1 cellular context compared by ENCODE assay signal in genomic region chr1:52365746-52366516, GRCh38.
TF ChIP-seq lines count a peak whose summit lies in the region.

CC2D1B (minus strand) TSS chr1:52366205; CDS start chr1:52364620, 1,585 bp downstream.

TF ChIP-seq in GM12878, 131 proteins besides CTCF, POLR2A, EP300 and RAD21 (continued from another document and continues in another):
- TF ChIP-seq MEF2A (IDR thresholded peaks at IDR 0.05; ENCODE audit: insufficient read depth, low read depth, low read length) (no peak), FOXM1 (IDR thresholded peaks at IDR 0.05; ENCODE audit: low read depth, low read length) (no peak), NFYA (IDR thresholded peaks at IDR 0.05; ENCODE audit: borderline replicate concordance, low read depth, low read length) (no peak), SP1 (IDR thresholded peaks at IDR 0.05; ENCODE audit: low read depth, low read length) (peak; percentile 43), EED (IDR thresholded peaks at IDR 0.05; ENCODE audit: low read depth) (no peak), POLR2AphosphoS5 (IDR thresholded peaks at IDR 0.05; ENCODE audit: low read length) (peak; percentile 85), IRF5 (IDR thresholded peaks at IDR 0.05; ENCODE audit: borderline replicate concordance) (no peak), SMC3 (IDR thresholded peaks at IDR 0.05; ENCODE audit: borderline replicate concordance, low read length) (no peak), SMAD5 (IDR thresholded peaks at IDR 0.05; ENCODE audit: low read depth) (0 out of 2 replicates have a peak, but pooled peaks have one; percentile 50), SUZ12 (IDR thresholded peaks at IDR 0.05; ENCODE audit: unreplicated experiment) (no peak), ZNF687 (IDR thresholded peaks at IDR 0.05) (peak; percentile 78), ZZZ3 (IDR thresholded peaks at IDR 0.05; ENCODE audit: control insufficient read depth, insufficient read length, low read depth) (no peak), CEBPZ (IDR thresholded peaks at IDR 0.05; ENCODE audit: low read depth, low read length) (no peak), PRDM15 (CRISPR knock-in tag; IDR thresholded peaks at IDR 0.05) (no peak), ZBTB33 (IDR thresholded peaks at IDR 0.05) (no peak), NR2C1 (IDR thresholded peaks at IDR 0.05) (no peak), ATF3 (IDR thresholded peaks at IDR 0.05; ENCODE audit: borderline replicate concordance, extremely low read depth, low read depth, low read length) (peak; percentile 96), STAT1 (conservative IDR thresholded peaks at IDR 0.05) (no peak), USF1 (IDR thresholded peaks at IDR 0.05; ENCODE audit: borderline replicate concordance, extremely low read length, insufficient read depth, low read depth, low read length) (peak; percentile 100), SIN3A (IDR thresholded peaks at IDR 0.05; ENCODE audit: low read depth, low read length) (peak; percentile 89; the same call in 1 of the 2 replicates), E4F1 (IDR thresholded peaks at IDR 0.05; ENCODE audit: borderline replicate concordance, partially characterized antibody) (peak; percentile 68), HDGF (IDR thresholded peaks at IDR 0.05) (peak; percentile 98), EZH2 (IDR thresholded peaks at IDR 0.05; ENCODE audit: borderline replicate concordance, control insufficient read depth, low read depth, low read length) (no peak), CBX5 (IDR thresholded peaks at IDR 0.05; ENCODE audit: low read depth) (no peak), SMARCA5 (IDR thresholded peaks at IDR 0.05) (peak; percentile 63; the same call in 1 of the 2 replicates), GATAD2B (conservative IDR thresholded peaks at IDR 0.05; ENCODE audit: low read depth) (peak; percentile 97), DPF2 (IDR thresholded peaks at IDR 0.05) (peak; percentile 89; the same call in 1 of the 2 replicates), RBBP5 (conservative IDR thresholded peaks at IDR 0.05) (no peak), NFIC (IDR thresholded peaks at IDR 0.05; ENCODE audit: low read depth, low read length) (no peak), MAX (IDR thresholded peaks at IDR 0.05; ENCODE audit: low read depth, low read length) (peak; percentile 99), BRCA1 (IDR thresholded peaks at IDR 0.05; ENCODE audit: low read depth, low read length) (no peak), CEBPB (IDR thresholded peaks at IDR 0.05; ENCODE audit: borderline replicate concordance in 1 of 2, low read depth in 2 of 2, low read length in 2 of 2) (no peak), SREBF2 (IDR thresholded peaks at IDR 0.05; ENCODE audit: low read length) (no peak), JUND (IDR thresholded peaks at IDR 0.05; ENCODE audit: low read depth, low read length) (no peak), KLF5 (IDR thresholded peaks at IDR 0.05; ENCODE audit: partially characterized antibody) (no peak), LARP7 (IDR thresholded peaks at IDR 0.05) (peak; percentile 99), ZNF384 (IDR thresholded peaks at IDR 0.05; ENCODE audit: borderline replicate concordance, low read depth, low read length) (no peak), BCLAF1 (IDR thresholded peaks at IDR 0.05) (0 out of 2 replicates have a peak, but pooled peaks have one; percentile 29)
